In the genomic region with DNA sequence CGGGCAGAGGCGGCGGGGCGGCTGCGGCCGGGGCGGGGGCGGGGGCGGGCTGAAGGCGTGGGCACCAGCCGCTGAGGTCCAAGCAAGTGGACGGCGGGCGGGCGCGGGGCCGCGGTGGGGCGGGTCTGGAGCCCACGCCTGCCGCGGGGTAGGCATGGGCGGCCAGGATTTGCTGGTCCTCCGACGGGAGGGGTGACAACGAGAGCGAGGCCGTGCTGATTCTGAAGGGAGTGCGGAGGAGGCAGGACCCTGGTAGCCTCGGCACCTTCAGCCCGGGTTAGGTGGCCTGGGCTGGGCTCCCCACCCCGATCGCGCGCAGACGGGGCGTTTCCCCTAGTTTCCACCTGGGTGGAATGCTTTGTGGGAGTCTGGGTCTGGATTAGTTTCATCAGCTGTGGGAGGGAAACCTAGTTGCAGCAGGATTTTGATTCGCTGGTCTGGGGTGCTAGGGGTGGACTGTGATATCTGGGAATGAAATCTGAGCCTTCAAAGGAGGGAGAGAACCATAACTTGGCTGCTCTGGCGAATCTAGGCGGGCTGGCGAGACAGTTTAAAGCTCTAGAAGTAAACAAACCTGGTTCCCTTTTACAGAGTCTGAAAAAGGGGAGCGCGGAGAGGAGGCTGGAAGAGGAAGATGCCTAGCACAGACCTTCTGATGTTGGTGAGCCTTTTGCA, we compare ENCODE assay signal across 1 cellular context.
TF ChIP-seq lines count a peak whose summit lies in the region.

No MANE protein-coding gene starts in this region.

TF ChIP-seq in K562, 482 proteins besides CTCF, POLR2A, EP300 and RAD21 (continued from another document):
- TF ChIP-seq, protein P1, sequence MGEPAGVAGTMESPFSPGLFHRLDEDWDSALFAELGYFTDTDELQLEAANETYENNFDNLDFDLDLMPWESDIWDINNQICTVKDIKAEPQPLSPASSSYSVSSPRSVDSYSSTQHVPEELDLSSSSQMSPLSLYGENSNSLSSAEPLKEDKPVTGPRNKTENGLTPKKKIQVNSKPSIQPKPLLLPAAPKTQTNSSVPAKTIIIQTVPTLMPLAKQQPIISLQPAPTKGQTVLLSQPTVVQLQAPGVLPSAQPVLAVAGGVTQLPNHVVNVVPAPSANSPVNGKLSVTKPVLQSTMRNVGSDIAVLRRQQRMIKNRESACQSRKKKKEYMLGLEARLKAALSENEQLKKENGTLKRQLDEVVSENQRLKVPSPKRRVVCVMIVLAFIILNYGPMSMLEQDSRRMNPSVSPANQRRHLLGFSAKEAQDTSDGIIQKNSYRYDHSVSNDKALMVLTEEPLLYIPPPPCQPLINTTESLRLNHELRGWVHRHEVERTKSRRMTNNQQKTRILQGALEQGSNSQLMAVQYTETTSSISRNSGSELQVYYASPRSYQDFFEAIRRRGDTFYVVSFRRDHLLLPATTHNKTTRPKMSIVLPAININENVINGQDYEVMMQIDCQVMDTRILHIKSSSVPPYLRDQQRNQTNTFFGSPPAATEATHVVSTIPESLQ (CRISPR knock-in tag; IDR thresholded peaks at IDR 0.05) = no peak
- TF ChIP-seq HNRNPL (IDR thresholded peaks at IDR 0.05; ENCODE audit: low read depth, low read length) (no peak), KLF16 (IDR thresholded peaks at IDR 0.05) (0 out of 2 replicates have a peak, but pooled peaks have one; percentile 13), SFPQ (IDR thresholded peaks at IDR 0.05; ENCODE audit: low read depth, low read length) (no peak), SPI1 (IDR thresholded peaks at IDR 0.05; ENCODE audit: borderline replicate concordance, low read depth, low read length) (0 out of 2 replicates have a peak, but pooled peaks have one; percentile 5), SLC30A9 (CRISPR knock-in tag; IDR thresholded peaks at IDR 0.05) (no peak), ZNF586 (CRISPR knock-in tag; conservative IDR thresholded peaks at IDR 0.05) (no peak), NR2F6 (CRISPR knock-in tag; IDR thresholded peaks at IDR 0.05) (no peak), FIP1L1 (IDR thresholded peaks at IDR 0.05; ENCODE audit: low read depth, low read length, poor library complexity, severe bottlenecking) (no peak), SIN3A (IDR thresholded peaks at IDR 0.05; ENCODE audit: borderline replicate concordance in 2 of 2, control insufficient read depth in 1 of 2, low read depth in 2 of 2, low read length in 2 of 2) (0 out of 4 replicates have a peak, but pooled peaks of 1 of the 2 experiments have one; percentile 25), RBFOX2 (IDR thresholded peaks at IDR 0.05; ENCODE audit: low read depth, low read length) (peak; percentile 60; the same call in 1 of the 2 replicates), PHB (CRISPR knock-in tag; IDR thresholded peaks at IDR 0.05) (no peak), POLR3G (IDR thresholded peaks at IDR 0.05; ENCODE audit: extremely low read depth, insufficient read length, insufficient replicate concordance) (no peak), DPF2 (IDR thresholded peaks at IDR 0.05) (0 out of 2 replicates have a peak, but pooled peaks have one; percentile 46), ZNF212 (CRISPR knock-in tag; IDR thresholded peaks at IDR 0.05) (no peak), ZHX1 (conservative IDR thresholded peaks at IDR 0.05; ENCODE audit: low read length) (0 out of 2 replicates have a peak, but pooled peaks have one; percentile 51), BRF1 (IDR thresholded peaks at IDR 0.05; ENCODE audit: borderline replicate concordance, extremely low read depth, insufficient read length) (no peak), BHLHE40 (IDR thresholded peaks at IDR 0.05; ENCODE audit: low read length) (no peak), CTBP1 (IDR thresholded peaks at IDR 0.05; ENCODE audit: borderline replicate concordance) (peak; percentile 80), POLR3A (IDR thresholded peaks at IDR 0.05; ENCODE audit: borderline replicate concordance, extremely low read depth, insufficient read depth, insufficient read length) (no peak), KDM4B (IDR thresholded peaks at IDR 0.05; ENCODE audit: borderline replicate concordance in 2 of 2, low read depth in 1 of 2) (0 out of 4 replicates have a peak, but pooled peaks of 1 of the 2 experiments have one; percentile 1), ZEB2 (IDR thresholded peaks at IDR 0.05) (peak; percentile 87), CEBPB (tag; IDR thresholded peaks at IDR 0.05) (no peak), KLF1 (tag; IDR thresholded peaks at IDR 0.05) (peak; percentile 66; the same call in 1 of the 2 replicates), NFYB (IDR thresholded peaks at IDR 0.05; ENCODE audit: extremely low read depth, insufficient read length) (no peak), DIDO1 (tag; IDR thresholded peaks at IDR 0.05; ENCODE audit: low read depth) (no peak), RERE (CRISPR knock-in tag; IDR thresholded peaks at IDR 0.05; ENCODE audit: borderline replicate concordance) (0 out of 2 replicates have a peak, but pooled peaks have one; percentile 16), ZNF3 (CRISPR knock-in tag; IDR thresholded peaks at IDR 0.05) (no peak), KDM1A (IDR thresholded peaks at IDR 0.05) (peak; percentile 32 to 51), PRPF4 (IDR thresholded peaks at IDR 0.05; ENCODE audit: insufficient read depth, low read depth, low read length, poor library complexity, severe bottlenecking) (no peak)
- TF ChIP-seq, protein P2, sequence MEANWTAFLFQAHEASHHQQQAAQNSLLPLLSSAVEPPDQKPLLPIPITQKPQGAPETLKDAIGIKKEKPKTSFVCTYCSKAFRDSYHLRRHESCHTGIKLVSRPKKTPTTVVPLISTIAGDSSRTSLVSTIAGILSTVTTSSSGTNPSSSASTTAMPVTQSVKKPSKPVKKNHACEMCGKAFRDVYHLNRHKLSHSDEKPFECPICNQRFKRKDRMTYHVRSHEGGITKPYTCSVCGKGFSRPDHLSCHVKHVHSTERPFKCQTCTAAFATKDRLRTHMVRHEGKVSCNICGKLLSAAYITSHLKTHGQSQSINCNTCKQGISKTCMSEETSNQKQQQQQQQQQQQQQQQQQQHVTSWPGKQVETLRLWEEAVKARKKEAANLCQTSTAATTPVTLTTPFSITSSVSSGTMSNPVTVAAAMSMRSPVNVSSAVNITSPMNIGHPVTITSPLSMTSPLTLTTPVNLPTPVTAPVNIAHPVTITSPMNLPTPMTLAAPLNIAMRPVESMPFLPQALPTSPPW (CRISPR knock-in tag; IDR thresholded peaks at IDR 0.05) = peak; percentile 69
